ENCODE assay signal across 17 cellular contexts in the genomic region with DNA sequence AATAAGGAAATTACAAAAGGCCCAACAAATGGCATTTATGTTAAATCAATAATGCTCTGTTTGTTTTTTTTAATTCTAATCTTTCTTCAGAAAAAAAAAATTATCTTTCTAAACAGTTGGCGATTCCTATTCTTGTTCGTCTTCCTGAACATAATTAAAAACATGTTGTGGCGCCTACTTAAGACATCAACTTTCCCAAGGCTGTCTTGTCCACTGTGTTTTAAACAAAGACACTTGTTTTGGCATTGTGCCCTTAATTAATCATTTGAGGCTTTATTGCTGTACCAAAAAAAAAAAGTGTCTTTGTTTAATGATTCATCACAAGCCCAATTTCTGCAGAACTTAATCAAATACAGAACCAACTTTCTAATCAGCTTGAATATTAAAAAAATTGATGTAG.
DNase-seq lines count a peak whose midpoint lies in the region; ATAC-seq and TF ChIP-seq lines count a peak whose summit lies in the region.
"Had no signal": no experiment of that assay in that cellular context is flagged by ENCODE, and none has a peak within 500 bp of the region (broad histone marks: within the 10 kb centered on the region; RNA-seq: fewer than 3 reads in every experiment).

No MANE protein-coding gene starts in this region.

- H3K27ac Mint-ChIP-seq in glutamatergic neuron (ENCODE audit: unreplicated experiment), result no peak overlapping the region
- H3K27ac Mint-ChIP-seq in activated naive CD4-positive, alpha-beta T cell treated with anti-CD3 and anti-CD28 coated beads for 36 hours, result no peak overlapping the region
- no peak overlapping the region for H3K27ac Mint-ChIP-seq in activated T-helper 2 cell treated with anti-CD3 and anti-CD28 coated beads, Interferon-gamma antibody, Interleukin-2, Interleukin-4, amounts not matched to agents 10 μg/mL and 5 μg/mL and 100 μg/mL, durations not matched to agents 14 hours and 24 hours and 36 hours

- H3K27me3 ChIP-seq in A673 (replicated peaks; ENCODE audit: insufficient read depth, low read depth, low read length, poor library complexity) (no peaks in the 10 kb centered on the region), adipocyte (replicated peaks; ENCODE audit: control insufficient read depth, insufficient read depth, low read length) (no peaks in the 10 kb centered on the region), hepatocyte (no peaks in the 10 kb centered on the region)

- H3K79me2 ChIP-seq in hepatocyte, result no peaks in the 10 kb centered on the region

- H3K27me3 Mint-ChIP-seq in glutamatergic neuron (ENCODE audit: unreplicated experiment), result no peaks in the 10 kb centered on the region
- no peaks in the 10 kb centered on the region for H3K27me3 Mint-ChIP-seq in activated naive CD4-positive, alpha-beta T cell treated with anti-CD3 and anti-CD28 coated beads for 36 hours (ENCODE audit: low read depth)
- H3K27me3 Mint-ChIP-seq in activated T-helper 2 cell treated with anti-CD3 and anti-CD28 coated beads, Interferon-gamma antibody, Interleukin-2, Interleukin-4, amounts not matched to agents 10 μg/mL and 5 μg/mL and 100 μg/mL, durations not matched to agents 14 hours and 24 hours and 36 hours (ENCODE audit: low read depth), result no peaks in the 10 kb centered on the region

- peak overlapping the region; percentile 11 for H3K9ac ChIP-seq in adipocyte (ENCODE audit: low read length)

- POLR2A ChIA-PET in A673 (lab: Charles Lee; ENCODE audit: low non-redundant PET), result no interaction called here

- DNase-seq in A673 (ENCODE audit: low spot score) (no peak), GM03348 (ENCODE audit: low spot score) (peak; percentile 21), adipocyte (ENCODE audit: low read depth) (peak; percentile 10), hepatocyte (ENCODE audit: low spot score) (no peak), glutamatergic neuron (no peak)
- no peak for DNase-seq in activated naive CD4-positive, alpha-beta T cell treated with anti-CD3 and anti-CD28 coated beads for 36 hours
- DNase-seq in activated T-helper 2 cell treated with anti-CD3 and anti-CD28 coated beads, Interferon-gamma antibody, Interleukin-2, Interleukin-4, amounts not matched to agents 10 μg/mL and 5 μg/mL and 100 μg/mL, durations not matched to agents 14 hours and 24 hours and 36 hours (ENCODE audit: low spot score), result no peak
- DNase-seq: DMS79, HCEC 1CT, KBM-7, NCI-H1105, NCI-H2081 treated with DMSO at 0.1 percent for 48 hours, NCI-H510A, NCI-H82, PC-3, RPMI8226 had no signal

- BruUV-seq in A673 (replicated peaks; lab: Mats Ljungman, UMichigan), result no TSS peak

- H3K4me1 ChIP-seq in A673 (ENCODE audit: insufficient read depth, low read length, poor library complexity, severe bottlenecking), result peaks cover 15% of the 10 kb centered on the region
- H3K4me1 ChIP-seq in adipocyte (ENCODE audit: control insufficient read depth, insufficient read depth, low read length), result peaks cover 24% of the 10 kb centered on the region
- H3K4me1 ChIP-seq in hepatocyte (ENCODE audit: insufficient read depth), result no peaks in the 10 kb centered on the region

- no peak for TF ChIP-seq CTCF in A673 (conservative IDR thresholded peaks at IDR 0.05; ENCODE audit: low read depth, low read length)
- no peak for TF ChIP-seq CTCF in hepatocyte (IDR thresholded peaks at IDR 0.05; ENCODE audit: poor library complexity)
- no peak for TF ChIP-seq CTCF in glutamatergic neuron (IDR thresholded peaks at IDR 0.05; ENCODE audit: partially characterized antibody, unreplicated experiment)

- H3K4me3 Mint-ChIP-seq in glutamatergic neuron (ENCODE audit: unreplicated experiment), result no peak overlapping the region
- H3K4me3 Mint-ChIP-seq in activated naive CD4-positive, alpha-beta T cell treated with anti-CD3 and anti-CD28 coated beads for 36 hours, result no peak overlapping the region
- H3K4me3 Mint-ChIP-seq in activated T-helper 2 cell treated with anti-CD3 and anti-CD28 coated beads, Interferon-gamma antibody, Interleukin-2, Interleukin-4, amounts not matched to agents 10 μg/mL and 5 μg/mL and 100 μg/mL, durations not matched to agents 14 hours and 24 hours and 36 hours (ENCODE audit: low read depth), result no peak overlapping the region

- no peaks in the 10 kb centered on the region for H3K9me2 ChIP-seq in hepatocyte (replicated peaks; ENCODE audit: insufficient read depth)

- H3K9me3 Mint-ChIP-seq in glutamatergic neuron (ENCODE audit: unreplicated experiment), result peaks cover 2% of the 10 kb centered on the region
- H3K9me3 Mint-ChIP-seq in activated naive CD4-positive, alpha-beta T cell treated with anti-CD3 and anti-CD28 coated beads for 36 hours, result no peaks in the 10 kb centered on the region
- H3K9me3 Mint-ChIP-seq in activated T-helper 2 cell treated with anti-CD3 and anti-CD28 coated beads, Interferon-gamma antibody, Interleukin-2, Interleukin-4, amounts not matched to agents 10 μg/mL and 5 μg/mL and 100 μg/mL, durations not matched to agents 14 hours and 24 hours and 36 hours, result no peaks in the 10 kb centered on the region

- H3K27ac ChIP-seq in A673 (ENCODE audit: low read depth, low read length, poor library complexity, severe bottlenecking), result peak overlapping the region; percentile 21
- H3K27ac ChIP-seq in hepatocyte, result no peak overlapping the region

- CTCF ChIA-PET in A673 (lab: Charles Lee), result no interaction called here
- CTCF ChIA-PET in activated naive CD4-positive, alpha-beta T cell treated with anti-CD3 and anti-CD28 coated beads for 36 hours (lab: Charles Lee), result interaction anchor here (0.7 kb wide), 1 partner anchor 1153 kb away, joined by 5 read pairs; no protein-coding TSS in a partner anchor

- 62% methylated on average over 3 of the region's 3 CpGs for WGBS in hepatocyte (ENCODE audit: low lambda C conversion rate, missing lambda C conversion rate)

- H4K20me1 ChIP-seq in hepatocyte (ENCODE audit: insufficient read depth, poor library complexity, severe bottlenecking), result no peaks in the 10 kb centered on the region

- no peak overlapping the region for H3K4me3 ChIP-seq in A673 (ENCODE audit: low read depth, low read length, poor library complexity, severe bottlenecking)
- H3K4me3 ChIP-seq in adipocyte (ENCODE audit: low read length), result peak overlapping the region; percentile 7
- H3K4me3 ChIP-seq in hepatocyte, result no peak overlapping the region

- no peak for ATAC-seq in GM18907 (IDR thresholded peaks at IDR 0.05; ENCODE audit: unreplicated experiment)
- ATAC-seq: PC-3 had no signal

- H3K36me3 ChIP-seq in A673 (ENCODE audit: insufficient read depth, low read length, poor library complexity, severe bottlenecking), result no peaks in the 10 kb centered on the region
- H3K36me3 ChIP-seq in adipocyte (ENCODE audit: control insufficient read depth, insufficient read depth, low read length, severe bottlenecking), result no peaks in the 10 kb centered on the region
- no peaks in the 10 kb centered on the region for H3K36me3 ChIP-seq in hepatocyte (replicated peaks; ENCODE audit: insufficient read depth, low read depth)

- H3K9me3 ChIP-seq in A673 (ENCODE audit: low read depth, low read length, poor library complexity, severe bottlenecking) (no peaks in the 10 kb centered on the region), adipocyte (ENCODE audit: control insufficient read depth, low read length) (no peaks in the 10 kb centered on the region), hepatocyte (ENCODE audit: low read depth) (no peaks in the 10 kb centered on the region)

- H2AFZ ChIP-seq in hepatocyte, result no peak overlapping the region

- H3K4me1 Mint-ChIP-seq in glutamatergic neuron (ENCODE audit: low read depth, unreplicated experiment), result peaks cover 5% of the 10 kb centered on the region
- H3K4me1 Mint-ChIP-seq in activated naive CD4-positive, alpha-beta T cell treated with anti-CD3 and anti-CD28 coated beads for 36 hours (ENCODE audit: low read depth), result peaks cover 18% of the 10 kb centered on the region
- H3K4me1 Mint-ChIP-seq in activated T-helper 2 cell treated with anti-CD3 and anti-CD28 coated beads, Interferon-gamma antibody, Interleukin-2, Interleukin-4, amounts not matched to agents 10 μg/mL and 5 μg/mL and 100 μg/mL, durations not matched to agents 14 hours and 24 hours and 36 hours (ENCODE audit: low read depth), result peaks cover 4% of the 10 kb centered on the region

- H3K36me3 Mint-ChIP-seq in glutamatergic neuron (ENCODE audit: unreplicated experiment), result no peaks in the 10 kb centered on the region
- H3K36me3 Mint-ChIP-seq in activated naive CD4-positive, alpha-beta T cell treated with anti-CD3 and anti-CD28 coated beads for 36 hours (ENCODE audit: low read depth), result peaks cover 2% of the 10 kb centered on the region
- H3K36me3 Mint-ChIP-seq in activated T-helper 2 cell treated with anti-CD3 and anti-CD28 coated beads, Interferon-gamma antibody, Interleukin-2, Interleukin-4, amounts not matched to agents 10 μg/mL and 5 μg/mL and 100 μg/mL, durations not matched to agents 14 hours and 24 hours and 36 hours (ENCODE audit: low read depth), result no peaks in the 10 kb centered on the region

- intact Hi-C loops in A673 (cut with micrococcal nuclease; ENCODE audit: unreplicated experiment), result no loop called here
- intact Hi-C loops in activated naive CD4-positive, alpha-beta T cell treated with anti-CD3 and anti-CD28 coated beads for 36 hours (cut with micrococcal nuclease), result no loop called here
- intact Hi-C loops in activated T-helper 2 cell treated with anti-CD3 and anti-CD28 coated beads, Interferon-gamma antibody, Interleukin-2, Interleukin-4, amounts not matched to agents 10 μg/mL and 5 μg/mL and 100 μg/mL, durations not matched to agents 14 hours and 24 hours and 36 hours (cut with micrococcal nuclease), result no loop called here

- peak overlapping the region; percentile 5 for H3K4me2 ChIP-seq in hepatocyte

Comparison
In these comparisons a context has a peak if more than half of its experiments do, and no peak if none do; other contexts are left out.
1. DNase-seq: peak in GM03348 (single experiment) and adipocyte (single experiment); none in A673 (single experiment), hepatocyte (single experiment), glutamatergic neuron (single experiment), activated naive CD4-positive, alpha-beta T cell treated with anti-CD3 and anti-CD28 coated beads for 36 hours (single experiment) and activated T-helper 2 cell treated with anti-CD3 and anti-CD28 coated beads, Interferon-gamma antibody, Interleukin-2, Interleukin-4, amounts not matched to agents 10 μg/mL and 5 μg/mL and 100 μg/mL, durations not matched to agents 14 hours and 24 hours and 36 hours (single experiment).